1 cellular context compared by ENCODE assay signal in genomic region chr12:31859232-31859977, GRCh38.
TF ChIP-seq lines count a peak whose summit lies in the region.

No MANE protein-coding gene starts in this region.

TF ChIP-seq in endothelial cell of umbilical vein, 7 proteins besides CTCF, POLR2A, EP300 and RAD21 (continued from another document):
- no peak for TF ChIP-seq GATA2 (IDR thresholded peaks at IDR 0.05; ENCODE audit: insufficient read depth, insufficient read length, low read depth, low read length)
- TF ChIP-seq EZH2 (IDR thresholded peaks at IDR 0.05; ENCODE audit: borderline replicate concordance, low read depth, low read length, severe bottlenecking): no peak
- TF ChIP-seq MYC (IDR thresholded peaks at IDR 0.05; ENCODE audit: low read depth, low read length): no peak
